Comparison of ENCODE assay signal across 1 cellular context in genomic region chr19:40724848-40725247, GRCh38.
TF ChIP-seq lines count a peak whose summit lies in the region.

No MANE protein-coding gene starts in this region.

TF ChIP-seq in GM23338, 12 proteins besides CTCF, POLR2A, EP300 and RAD21 (continued from another document):
- TF ChIP-seq, protein P1, sequence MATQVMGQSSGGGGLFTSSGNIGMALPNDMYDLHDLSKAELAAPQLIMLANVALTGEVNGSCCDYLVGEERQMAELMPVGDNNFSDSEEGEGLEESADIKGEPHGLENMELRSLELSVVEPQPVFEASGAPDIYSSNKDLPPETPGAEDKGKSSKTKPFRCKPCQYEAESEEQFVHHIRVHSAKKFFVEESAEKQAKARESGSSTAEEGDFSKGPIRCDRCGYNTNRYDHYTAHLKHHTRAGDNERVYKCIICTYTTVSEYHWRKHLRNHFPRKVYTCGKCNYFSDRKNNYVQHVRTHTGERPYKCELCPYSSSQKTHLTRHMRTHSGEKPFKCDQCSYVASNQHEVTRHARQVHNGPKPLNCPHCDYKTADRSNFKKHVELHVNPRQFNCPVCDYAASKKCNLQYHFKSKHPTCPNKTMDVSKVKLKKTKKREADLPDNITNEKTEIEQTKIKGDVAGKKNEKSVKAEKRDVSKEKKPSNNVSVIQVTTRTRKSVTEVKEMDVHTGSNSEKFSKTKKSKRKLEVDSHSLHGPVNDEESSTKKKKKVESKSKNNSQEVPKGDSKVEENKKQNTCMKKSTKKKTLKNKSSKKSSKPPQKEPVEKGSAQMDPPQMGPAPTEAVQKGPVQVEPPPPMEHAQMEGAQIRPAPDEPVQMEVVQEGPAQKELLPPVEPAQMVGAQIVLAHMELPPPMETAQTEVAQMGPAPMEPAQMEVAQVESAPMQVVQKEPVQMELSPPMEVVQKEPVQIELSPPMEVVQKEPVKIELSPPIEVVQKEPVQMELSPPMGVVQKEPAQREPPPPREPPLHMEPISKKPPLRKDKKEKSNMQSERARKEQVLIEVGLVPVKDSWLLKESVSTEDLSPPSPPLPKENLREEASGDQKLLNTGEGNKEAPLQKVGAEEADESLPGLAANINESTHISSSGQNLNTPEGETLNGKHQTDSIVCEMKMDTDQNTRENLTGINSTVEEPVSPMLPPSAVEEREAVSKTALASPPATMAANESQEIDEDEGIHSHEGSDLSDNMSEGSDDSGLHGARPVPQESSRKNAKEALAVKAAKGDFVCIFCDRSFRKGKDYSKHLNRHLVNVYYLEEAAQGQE (IDR thresholded peaks at IDR 0.05; ENCODE audit: unreplicated experiment), result no peak
- TF ChIP-seq NANOG (IDR thresholded peaks at IDR 0.05; ENCODE audit: borderline replicate concordance), result no peak
- no peak for TF ChIP-seq ZNF462 (CRISPR knock-in tag; IDR thresholded peaks at IDR 0.05)
- no peak for TF ChIP-seq EZH2 (IDR thresholded peaks at IDR 0.05; ENCODE audit: low read depth, unreplicated experiment)
- no peak for TF ChIP-seq STAT1 (IDR thresholded peaks at IDR 0.05; ENCODE audit: unreplicated experiment)
- TF ChIP-seq CREB1 (CRISPR knock-in tag; IDR thresholded peaks at IDR 0.05; ENCODE audit: low read depth), result no peak
- TF ChIP-seq ZNF331 (CRISPR knock-in tag; IDR thresholded peaks at IDR 0.05; ENCODE audit: low read depth), result no peak
- no peak for TF ChIP-seq ZNF114 (CRISPR knock-in tag; IDR thresholded peaks at IDR 0.05)
